Comparison of ENCODE assay signal across 9 cellular contexts in the genomic region with DNA sequence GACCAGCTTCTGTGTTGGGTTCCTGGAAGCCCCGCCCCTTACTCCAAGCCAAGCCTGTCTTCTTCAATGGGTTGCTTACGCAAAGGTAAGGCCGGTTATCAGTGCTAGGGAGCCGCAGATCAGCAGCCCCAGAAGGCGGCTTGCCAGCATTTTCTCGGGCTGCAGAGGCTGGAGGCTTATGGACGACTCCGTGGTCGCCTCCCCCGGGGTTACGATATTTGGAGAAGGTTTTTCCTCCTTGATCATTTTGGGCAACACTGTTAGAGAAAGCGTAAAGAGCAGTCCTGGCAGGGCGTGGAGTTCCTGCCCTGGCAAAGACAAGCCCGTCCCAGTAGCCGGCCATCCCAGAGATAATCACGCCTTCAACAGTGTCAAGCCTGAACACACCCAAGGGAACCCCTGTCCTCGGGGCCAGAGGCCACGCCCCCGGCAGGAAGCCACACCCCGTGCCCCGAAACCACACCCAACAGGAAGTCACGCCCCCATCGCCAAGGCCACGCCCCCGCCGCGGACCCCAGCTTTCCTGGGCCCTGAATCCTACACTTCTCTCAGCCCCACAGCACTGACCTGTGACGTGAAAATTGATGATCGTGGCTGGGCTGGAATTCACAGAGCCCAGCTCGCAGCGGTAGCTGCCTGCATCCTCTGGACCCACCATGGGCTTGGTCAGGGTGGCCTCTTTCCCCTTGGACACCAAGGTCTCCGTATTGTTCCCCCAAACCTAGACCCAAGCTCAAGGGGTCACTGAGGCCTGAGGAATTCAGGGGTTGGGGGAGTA. TPM values are rescaled to one million over a fixed set of nuclear protein-coding genes. Genes with fewer than 3 reads are reported as not detected.
DNase-seq lines count a peak whose midpoint lies in the region; ATAC-seq, FAIRE-seq and TF ChIP-seq lines count a peak whose summit lies in the region.
"Had no signal": no experiment of that assay in that cellular context is flagged by ENCODE, and none has a peak within 500 bp of the region (broad histone marks: within the 10 kb centered on the region; RNA-seq: fewer than 3 reads in every experiment).

No MANE protein-coding gene starts in this region.

- peaks cover 33% of the 10 kb centered on the region for H3K79me2 ChIP-seq in endothelial cell of umbilical vein (ENCODE audit: control insufficient read depth, insufficient read depth, low read length)

- CTCF ChIA-PET in endothelial cell of umbilical vein (lab: Charles Lee), result interaction anchor here (1.6 kb wide), 1 partner anchor 47 kb away, joined by 3 read pairs; no protein-coding TSS in a partner anchor

- H3K4me1 ChIP-seq in endothelial cell of umbilical vein (ENCODE audit: control insufficient read depth, extremely low read depth, insufficient read depth, low read length) (peaks cover 26% of the 10 kb centered on the region), psoas muscle (peaks cover 5% of the 10 kb centered on the region)

- intact Hi-C loops in endothelial cell of umbilical vein (cut with micrococcal nuclease), result loop anchor here (2.0 kb wide), 2 partner anchors 39 to 71 kb away; no protein-coding TSS in a partner anchor
- intact Hi-C loops in psoas muscle (cut with DNase I), result loop anchor here (5.0 kb wide), 2 partner anchors 64 to 94 kb away; partner anchors contain the start of gene CA11 (in 1 of the 2)

- BruUV-seq in endothelial cell of umbilical vein (replicated peaks; lab: Mats Ljungman, UMichigan), result no TSS peak

- H3K9me1 ChIP-seq in endothelial cell of umbilical vein (replicated peaks; ENCODE audit: control insufficient read depth, extremely low read depth, insufficient read depth, low read length), result no peaks in the 10 kb centered on the region

- FAIRE-seq in endothelial cell of umbilical vein (lab: Jason Lieb, UNC), result peak; percentile 90

- DNase-seq in EL, result peak; percentile 18
- peak; percentile 41 for DNase-seq in OCI-M1 (lab: John Stamatoyannopoulos, UW)
- peak; percentile 29 for DNase-seq in endothelial cell of umbilical vein (ENCODE audit: low read depth, low spot score)
- DNase-seq in psoas muscle, result peak; percentile 58 to 76
- no peak for DNase-seq in NCI-H2171 treated with DMSO at 0.1 percent for 48 hours (lab: John Stamatoyannopoulos, UW)

- H3K9me3 ChIP-seq in endothelial cell of umbilical vein (replicated peaks; ENCODE audit: control insufficient read depth, insufficient read depth, low read length) (no peaks in the 10 kb centered on the region), psoas muscle (no peaks in the 10 kb centered on the region)

- TF ChIP-seq CTCF in endothelial cell of umbilical vein (IDR thresholded peaks at IDR 0.05; ENCODE audit: extremely low read depth in 1 of 2, insufficient read depth in 1 of 2, low read depth in 1 of 2, low read length in 2 of 2) (no peak), psoas muscle (IDR thresholded peaks at IDR 0.05) (no peak)

- H3K4me3 ChIP-seq in endothelial cell of umbilical vein (replicated peaks in 1 of 3; ENCODE audit: insufficient read depth in 1 of 3, low read depth in 1 of 3, low read length in 3 of 3) (peak overlapping the region in 1 of 3 experiments; percentile 53), psoas muscle (peak overlapping the region; percentile 68)

- peak overlapping the region; percentile 50 for H3K27ac ChIP-seq in endothelial cell of umbilical vein (ENCODE audit: insufficient read depth, low read depth, low read length)
- H3K27ac ChIP-seq in psoas muscle, result peak overlapping the region; percentile 78

- H3K9ac ChIP-seq in endothelial cell of umbilical vein (replicated peaks; ENCODE audit: extremely low read depth, insufficient read depth, low read length), result peak overlapping the region; percentile 27

- TF ChIP-seq POLR2A in endothelial cell of umbilical vein (IDR thresholded peaks at IDR 0.05; ENCODE audit: low read depth, low read length), result no peak

- POLR2A ChIA-PET in endothelial cell of umbilical vein (lab: Charles Lee), result interaction anchor here (1.2 kb wide), 1 partner anchor 17 kb away, joined by 3 read pairs; no protein-coding TSS in a partner anchor

- H3K4me2 ChIP-seq in endothelial cell of umbilical vein (ENCODE audit: insufficient read depth, low read length), result peak overlapping the region; percentile 31

- H4K20me1 ChIP-seq in endothelial cell of umbilical vein (replicated peaks; ENCODE audit: control insufficient read depth, extremely low read depth, insufficient read depth, low read length), result peaks cover 6% of the 10 kb centered on the region

- peak overlapping the region; percentile 35 for H2AFZ ChIP-seq in endothelial cell of umbilical vein (ENCODE audit: low read depth, low read length)

- H3K36me3 ChIP-seq in endothelial cell of umbilical vein (ENCODE audit: control insufficient read depth in 2 of 2, extremely low read depth in 1 of 2, insufficient read depth in 2 of 2, low read length in 2 of 2) (no peaks in the 10 kb centered on the region), psoas muscle (ENCODE audit: insufficient read depth in 1 of 2, low read depth in 1 of 2) (no peaks in the 10 kb centered on the region)

- H3K27me3 ChIP-seq in endothelial cell of umbilical vein (ENCODE audit: control insufficient read depth in 2 of 2, insufficient read depth in 2 of 2, low read length in 2 of 2) (no peaks in the 10 kb centered on the region), psoas muscle (ENCODE audit: insufficient read depth in 3 of 3, low read length in 2 of 3) (no peaks in the 10 kb centered on the region)

- ATAC-seq in psoas muscle (peak in 1 of 4 donors; percentile 12), GM21786 (IDR thresholded peaks at IDR 0.05; ENCODE audit: unreplicated experiment) (no peak), HG02973 (IDR thresholded peaks at IDR 0.05; ENCODE audit: unreplicated experiment) (no peak), HG02938 (IDR thresholded peaks at IDR 0.05; ENCODE audit: unreplicated experiment) (no peak)

- 48 to 56% (median 54%) methylated on average over 32 of the region's 32 CpGs for WGBS in psoas muscle, 3 donors

- dilution Hi-C loops in endothelial cell of umbilical vein (cut with MboI; ENCODE audit: extremely low pct_ligation_motif_present, low sequenced_read_pairs), result no loop called here

RNA-seq across cellular contexts. Expression of gene RASIP1, which starts 1.0 kb away (rescaled TPM):
- total RNA-seq in endothelial cell of umbilical vein, result 82.1 and 83.1 TPM in 2 replicates
- 66.2 and 76.2 TPM in 2 replicates for polyA plus RNA-seq in endothelial cell of umbilical vein
- polyA plus RNA-seq in endothelial cell of umbilical vein (2011; cell fraction: cytosol; rRNA removed), result 37.2 and 37.3 TPM in 2 replicates
- polyA plus RNA-seq in endothelial cell of umbilical vein (2011; cell fraction: nucleus; rRNA removed), result 63.9 and 67.3 TPM in 2 replicates
- polyA plus RNA-seq in endothelial cell of umbilical vein (2012), result 59.3 and 64.5 TPM in 2 replicates
- polyA minus RNA-seq in endothelial cell of umbilical vein, result 41.5 and 50.4 TPM in 2 replicates
- 49.6 TPM for polyA minus RNA-seq in endothelial cell of umbilical vein (2011; cell fraction: cytosol; rRNA and poly(A)+ RNA removed)
- 19.5 and 30.3 TPM in 2 replicates for polyA minus RNA-seq in endothelial cell of umbilical vein (2011; cell fraction: nucleus; rRNA and poly(A)+ RNA removed)
- total RNA-seq in psoas muscle, result 1 to 10 TPM; 6.9 to 9.7 (median 8.0) TPM
- 1 to 10 TPM; 3.9 to 7.7 (median 4.9) TPM for polyA plus RNA-seq in psoas muscle

RNA-seq across cellular contexts. Expression of gene IZUMO1, which starts 5.3 kb away (rescaled TPM):
- 1.2 TPM in 2 replicates for total RNA-seq in endothelial cell of umbilical vein
- 0.18 and 0.35 TPM in 2 replicates for polyA plus RNA-seq in endothelial cell of umbilical vein
- polyA plus RNA-seq in endothelial cell of umbilical vein (2011; cell fraction: cytosol; rRNA removed), result 0.13 TPM in 1 of 2 replicates, not detected in the other
- polyA plus RNA-seq in endothelial cell of umbilical vein (2011; cell fraction: nucleus; rRNA removed), result 1.8 and 2.2 TPM in 2 replicates
- polyA plus RNA-seq in endothelial cell of umbilical vein (2012), result 0.18 and 0.20 TPM in 2 replicates
- not detected in 2 replicates for polyA minus RNA-seq in endothelial cell of umbilical vein
- not detected for polyA minus RNA-seq in endothelial cell of umbilical vein (2011; cell fraction: cytosol; rRNA and poly(A)+ RNA removed)
- polyA minus RNA-seq in endothelial cell of umbilical vein (2011; cell fraction: nucleus; rRNA and poly(A)+ RNA removed), result 0.96 TPM in 1 of 2 replicates, not detected in the other
- under 1 TPM in 3 of 4 donors, not detected in 1; 0.26 to 0.76 (median 0.36) TPM for total RNA-seq in psoas muscle
- polyA plus RNA-seq in psoas muscle, result under 1 TPM in 2 of 3 donors, not detected in 1; 0.18 to 0.66 TPM
- total RNA-seq: lower leg skin had no signal

RNA-seq across cellular contexts. Expression of gene FUT1, which starts 11.0 kb away (rescaled TPM):
- total RNA-seq in endothelial cell of umbilical vein (4.8 and 5.2 TPM in 2 replicates), psoas muscle (1 to 10 TPM; 1.6 to 2.3 (median 2.0) TPM)
- polyA plus RNA-seq in endothelial cell of umbilical vein (1.9 and 2.6 TPM in 2 replicates), psoas muscle (1 to 10 TPM; 1.1 to 1.3 (median 1.3) TPM)
- polyA plus RNA-seq in endothelial cell of umbilical vein (2011; cell fraction: cytosol; rRNA removed), result 1.3 and 1.7 TPM in 2 replicates
- polyA plus RNA-seq in endothelial cell of umbilical vein (2011; cell fraction: nucleus; rRNA removed), result 1.5 and 1.8 TPM in 2 replicates
- polyA plus RNA-seq in endothelial cell of umbilical vein (2012), result 1.3 and 1.5 TPM in 2 replicates
- 2.8 and 3.4 TPM in 2 replicates for polyA minus RNA-seq in endothelial cell of umbilical vein
- polyA minus RNA-seq in endothelial cell of umbilical vein (2011; cell fraction: cytosol; rRNA and poly(A)+ RNA removed), result 2.6 TPM
- 1.0 and 1.3 TPM in 2 replicates for polyA minus RNA-seq in endothelial cell of umbilical vein (2011; cell fraction: nucleus; rRNA and poly(A)+ RNA removed)

RNA-seq across cellular contexts. Expression of gene FGF21, which starts 13.9 kb away (rescaled TPM):
- total RNA-seq in endothelial cell of umbilical vein (not detected in 2 replicates), psoas muscle (1 to 10 TPM in 2 of 4 donors, not detected in 2; 1.7 to 6.2 TPM)
- polyA plus RNA-seq in endothelial cell of umbilical vein (not detected in 2 replicates), psoas muscle (under 1 TPM in 2 of 3 donors, not detected in 1; 0.06 to 0.31 TPM)
- not detected in 2 replicates for polyA plus RNA-seq in endothelial cell of umbilical vein (2011; cell fraction: cytosol; rRNA removed)
- polyA plus RNA-seq in endothelial cell of umbilical vein (2011; cell fraction: nucleus; rRNA removed), result not detected in 2 replicates
- polyA plus RNA-seq in endothelial cell of umbilical vein (2012), result not detected in 2 replicates
- not detected in 2 replicates for polyA minus RNA-seq in endothelial cell of umbilical vein
- polyA minus RNA-seq in endothelial cell of umbilical vein (2011; cell fraction: cytosol; rRNA and poly(A)+ RNA removed), result 1.1 TPM
- not detected in 2 replicates for polyA minus RNA-seq in endothelial cell of umbilical vein (2011; cell fraction: nucleus; rRNA and poly(A)+ RNA removed)
- total RNA-seq: lower leg skin had no signal

RNA-seq across cellular contexts. Expression of gene MAMSTR, which starts 21.9 kb away (rescaled TPM):
- total RNA-seq in endothelial cell of umbilical vein (0.76 and 0.84 TPM in 2 replicates), psoas muscle (10 to 100 TPM in 3 of 4 donors, 1 to 10 TPM in 1; 7.9 to 50.9 (median 32.9) TPM)
- polyA plus RNA-seq in endothelial cell of umbilical vein (0.57 and 0.94 TPM in 2 replicates), psoas muscle (10 to 100 TPM in 1 of 3 donors, 1 to 10 TPM in 2; 3.1 to 10.5 (median 8.4) TPM)
- 0.52 and 0.69 TPM in 2 replicates for polyA plus RNA-seq in endothelial cell of umbilical vein (2011; cell fraction: cytosol; rRNA removed)
- 1.0 and 1.1 TPM in 2 replicates for polyA plus RNA-seq in endothelial cell of umbilical vein (2011; cell fraction: nucleus; rRNA removed)
- 0.68 and 0.76 TPM in 2 replicates for polyA plus RNA-seq in endothelial cell of umbilical vein (2012)
- 0.51 and 0.78 TPM in 2 replicates for polyA minus RNA-seq in endothelial cell of umbilical vein
- polyA minus RNA-seq in endothelial cell of umbilical vein (2011; cell fraction: cytosol; rRNA and poly(A)+ RNA removed), result 0.61 TPM
- polyA minus RNA-seq in endothelial cell of umbilical vein (2011; cell fraction: nucleus; rRNA and poly(A)+ RNA removed), result 0.82 and 0.96 TPM in 2 replicates
